Comparison of ENCODE assay signal across 8 cellular contexts in genomic region chr15:59372352-59373211, GRCh38. TPM values are rescaled to one million over a fixed set of nuclear protein-coding genes. Genes with fewer than 3 reads are reported as not detected.
DNase-seq lines count a peak whose midpoint lies in the region; ATAC-seq, FAIRE-seq and TF ChIP-seq lines count a peak whose summit lies in the region.

MYO1E (minus strand) TSS chr15:59372871; CDS start chr15:59372500, 371 bp downstream.

- H3K79me2 ChIP-seq in GM23248 (ENCODE audit: insufficient read depth) (peaks cover 65% of the 10 kb centered on the region), GM12878 (ENCODE audit: control insufficient read depth, insufficient read depth, low read length) (peaks cover 68% of the 10 kb centered on the region), hepatocyte (peaks cover 40% of the 10 kb centered on the region)

- WGBS in GM23248 (ENCODE audit: low coverage in 1 of 2, low lambda C conversion rate in 2 of 2, missing lambda C conversion rate in 2 of 2), 2 experiments = 0 to 1% methylated on average over 64 to 72 of the region's 74 CpGs
- WGBS in GM12878 (ENCODE audit: insufficient coverage, insufficient replicate concordance, low lambda C conversion rate, missing lambda C conversion rate) = 1% methylated on average over 68 of the region's 74 CpGs
- WGBS in hepatocyte (ENCODE audit: low lambda C conversion rate, missing lambda C conversion rate) = under 1% methylated on average over 57 of the region's 74 CpGs

- FAIRE-seq in GM12878 (lab: Jason Lieb, UNC) = no peak

- POLR2A ChIA-PET in GM12878 (lab: Charles Lee) = interaction anchor here (0.6 to 1.2 kb wide), 7 partner anchors 10 to 96 kb away, joined by 3 to 8 read pairs (median 3); no protein-coding TSS in a partner anchor

- H3K4me2 ChIP-seq in GM23248 (ENCODE audit: unreplicated experiment) = peak within 1 kb of the TSS; percentile 80
- peak within 1 kb of the TSS; percentile 91 for H3K4me2 ChIP-seq in GM12878 (ENCODE audit: control insufficient read depth, insufficient read depth)
- peak within 1 kb of the TSS; percentile 81 for H3K4me2 ChIP-seq in hepatocyte

- H3K9ac ChIP-seq in GM23248 (peak within 1 kb of the TSS; percentile 78), GM12878 (ENCODE audit: control insufficient read depth, insufficient read depth, low read length) (peak within 1 kb of the TSS; percentile 95)

- BruUV-seq in GM12878 (replicated peaks; lab: Mats Ljungman, UMichigan) = TSS peak; percentile 81

- TF ChIP-seq RAD21 in GM12878 (IDR thresholded peaks at IDR 0.05; ENCODE audit: insufficient read depth, low read depth, low read length) = no peak

- intact Hi-C loops in GM12878 (cut with micrococcal nuclease; ENCODE audit: unreplicated experiment) (loop anchor here (2.0 kb wide), 1 partner anchor 40 kb away; no protein-coding TSS in a partner anchor), posterior vena cava (cut with DNase I) (loop anchor here in 1 of 2 donors (10.0 kb wide), 1 partner anchor 58 kb away; no protein-coding TSS in a partner anchor)

- peaks cover 20% of the 10 kb centered on the region; the same call in 1 of the 2 replicates for H3F3A ChIP-seq in GM23248 (ENCODE audit: insufficient read depth)

- H4K20me1 ChIP-seq in GM23248 (ENCODE audit: insufficient read depth) (no peaks in the 10 kb centered on the region), GM12878 (ENCODE audit: control insufficient read depth, insufficient read depth) (no peaks in the 10 kb centered on the region), hepatocyte (ENCODE audit: insufficient read depth, poor library complexity, severe bottlenecking) (peaks cover 3% of the 10 kb centered on the region)

- H3K4me3 ChIP-seq in GM23248 (peak within 1 kb of the TSS; percentile 85), SJCRH30 (peak within 1 kb of the TSS; percentile 80), GM12878 (peak within 1 kb of the TSS; percentile 75), hepatocyte (peak within 1 kb of the TSS; percentile 85)

- SMC1A ChIA-PET in GM12878 (lab: Charles Lee; ENCODE audit: uncharacterized antibody, unreplicated experiment) = interaction anchor here (0.6 to 1.3 kb wide), 11 partner anchors 11 to 638 kb away, joined by 3 to 6 read pairs (median 3); no protein-coding TSS in a partner anchor

- H3K27me3 ChIP-seq in GM23248 (replicated peaks; ENCODE audit: insufficient read depth) (no peaks in the 10 kb centered on the region), SJCRH30 (no peaks in the 10 kb centered on the region), GM12878 (replicated peaks in 1 of 2; ENCODE audit: control insufficient read depth in 2 of 2, insufficient read depth in 2 of 2, low read length in 1 of 2) (no peaks in the 10 kb centered on the region), hepatocyte (no peaks in the 10 kb centered on the region)

- H3K9me2 ChIP-seq in GM23248 (ENCODE audit: insufficient read depth) (no peaks in the 10 kb centered on the region), hepatocyte (replicated peaks; ENCODE audit: insufficient read depth) (no peaks in the 10 kb centered on the region)

- peak; percentile 88 for TF ChIP-seq POLR2A in GM12878 (IDR thresholded peaks at IDR 0.05; ENCODE audit: low read depth, low read length)

- H3K36me3 ChIP-seq in GM23248 (ENCODE audit: low read depth) = no peaks in the 10 kb centered on the region
- H3K36me3 ChIP-seq in SJCRH30 = peaks cover 5% of the 10 kb centered on the region
- H3K36me3 ChIP-seq in GM12878 (ENCODE audit: control insufficient read depth in 2 of 2, insufficient read depth in 2 of 2, low read length in 1 of 2) = no peaks in the 10 kb centered on the region
- H3K36me3 ChIP-seq in hepatocyte (replicated peaks; ENCODE audit: insufficient read depth, low read depth) = no peaks in the 10 kb centered on the region

- TF ChIP-seq EP300 in GM12878 (IDR thresholded peaks at IDR 0.05; ENCODE audit: borderline replicate concordance in 1 of 2, control insufficient read depth in 1 of 2, low read depth in 2 of 2, low read length in 2 of 2) = no peak

- RAD21 ChIA-PET in GM12878 (lab: Charles Lee; ENCODE audit: unreplicated experiment) = interaction anchor here (0.7 to 4.9 kb wide), 9 partner anchors 26 to 392 kb away, joined by 3 to 20 read pairs (median 6); no protein-coding TSS in a partner anchor

- ATAC-seq in GM12878 = peak; percentile 76

- H2AFZ ChIP-seq in GM23248 (peak within 1 kb of the TSS; percentile 76), GM12878 (ENCODE audit: control insufficient read depth, low read depth, low read length) (peak within 1 kb of the TSS; percentile 85), hepatocyte (peak within 1 kb of the TSS; percentile 71)

- CTCF ChIA-PET in GM12878 (lab: Yijun Ruan, JAX) = interaction anchor here (0.6 to 2.6 kb wide), 4 partner anchors 27 to 125 kb away, joined by 4 to 9 read pairs (median 4); no protein-coding TSS in a partner anchor

- H3K9me3 ChIP-seq in GM23248 (ENCODE audit: low read depth) = no peaks in the 10 kb centered on the region
- H3K9me3 ChIP-seq in SJCRH30 (replicated peaks) = no peaks in the 10 kb centered on the region
- H3K9me3 ChIP-seq in GM12878 (replicated peaks; ENCODE audit: control insufficient read depth, insufficient read depth, low read length) = no peaks in the 10 kb centered on the region
- H3K9me3 ChIP-seq in hepatocyte (ENCODE audit: low read depth) = no peaks in the 10 kb centered on the region

- in situ Hi-C loops in G401 (cut with HindIII; ENCODE audit: low sequenced_read_pairs) = no loop called here
- in situ Hi-C loops in GM23248 (cut with MboI) = no loop called here
- in situ Hi-C loops in GM12878 (cut with MboI) = no loop called here

- peak; percentile 87 for DNase-seq in G401 (ENCODE audit: low spot score)
- DNase-seq in GM23248 = peak; percentile 97
- peak; percentile 98 for DNase-seq in M059J (ENCODE audit: low read depth)
- peak; percentile 94 to 98 for DNase-seq in SJCRH30
- peak; percentile 72 for DNase-seq in GM12878 (ENCODE audit: low read depth, low spot score)
- peak; percentile 95 for DNase-seq in hepatocyte (ENCODE audit: low spot score)
- peak; percentile 94 for DNase-seq in posterior vena cava (ENCODE audit: low spot score)
- no peak for DNase-seq in stimulated activated naive CD4-positive, alpha-beta T cell treated with Interleukin-2 at 50 U/mL for 16 hours (lab: John Stamatoyannopoulos, UW)

- TF ChIP-seq CTCF in GM12878 (IDR thresholded peaks at IDR 0.05 in 2 of 3, conservative IDR thresholded peaks at IDR 0.05 in 1 of 3; ENCODE audit: control insufficient read depth in 2 of 3, extremely low read depth in 1 of 3, insufficient read depth in 1 of 3, low read depth in 3 of 3, low read length in 3 of 3) (no peak), hepatocyte (IDR thresholded peaks at IDR 0.05; ENCODE audit: poor library complexity) (no peak)

- H3K4me1 ChIP-seq in GM23248 (ENCODE audit: insufficient read depth) (peaks cover 15% of the 10 kb centered on the region), SJCRH30 (peaks cover 9% of the 10 kb centered on the region), GM12878 (ENCODE audit: control insufficient read depth, insufficient read depth, low read length) (peaks cover 3% of the 10 kb centered on the region), hepatocyte (ENCODE audit: insufficient read depth) (no peaks in the 10 kb centered on the region)

- peak within 1 kb of the TSS; percentile 57 for H3K27ac ChIP-seq in GM23248
- H3K27ac ChIP-seq in SJCRH30 = peak within 1 kb of the TSS; percentile 72
- peak within 1 kb of the TSS; percentile 95 for H3K27ac ChIP-seq in GM12878 (ENCODE audit: control insufficient read depth, insufficient read depth)
- peak within 1 kb of the TSS; percentile 83 for H3K27ac ChIP-seq in hepatocyte

TF ChIP-seq in GM12878, 131 proteins besides CTCF, POLR2A, EP300 and RAD21 (continues in another document):
- TF ChIP-seq NR2C2 (IDR thresholded peaks at IDR 0.05; ENCODE audit: borderline replicate concordance, control insufficient read depth, insufficient read length, low read depth) (no peak), RUNX3 (IDR thresholded peaks at IDR 0.05; ENCODE audit: low read length) (peak; percentile 13; the same call in 1 of the 2 replicates), CHD2 (IDR thresholded peaks at IDR 0.05; ENCODE audit: borderline replicate concordance, low read depth, low read length) (no peak), MTA3 (IDR thresholded peaks at IDR 0.05; ENCODE audit: borderline replicate concordance, low read length) (peak; percentile 78; the same call in 1 of the 2 replicates), CREM (IDR thresholded peaks at IDR 0.05; ENCODE audit: low read depth) (no peak)

RNA-seq across cellular contexts. Expression of gene MYO1E, which starts in this region (rescaled TPM):
- 3.6 and 16.9 TPM in 2 replicates for total RNA-seq in G401 (2014; rRNA removed; shearing (Covaris generic))
- total RNA-seq in GM23248 (2014; rRNA removed; shearing (Covaris generic)) = 155 and 224 TPM in 2 replicates
- polyA plus RNA-seq in GM23248 (2016; fragmentation: Nextera tagmentation; extraction: Ambion mirVana) = 190 and 201 TPM in 2 replicates
- total RNA-seq in M059J (2014; rRNA removed; shearing (Covaris generic)) = 131 and 141 TPM in 2 replicates
- total RNA-seq in SJCRH30 (2014; rRNA removed; shearing (Covaris generic)) = 116 and 176 TPM in 2 replicates
- total RNA-seq in GM12878 (2013; cell fraction: nucleolus; rRNA removed) = 732 and 834 TPM in 2 replicates
- total RNA-seq in GM12878 (2014; rRNA removed) = 55.9 and 59.3 TPM in 2 replicates
- total RNA-seq in GM12878 (2014; rRNA removed; fragmentation: Illumina TruSeq; extraction: Trizol) = 70.5 and 76.5 TPM in 2 replicates
- total RNA-seq in GM12878 (2021) = 256 and 266 TPM in 2 replicates
- polyA plus RNA-seq in GM12878 (2011; ENCODE audit: low read depth) = 15.6 TPM
- polyA plus RNA-seq in GM12878 (2011; rRNA removed) = 33.3 and 68.3 TPM in 2 replicates
- 16.2 and 18.4 TPM in 2 replicates for polyA plus RNA-seq in GM12878 (2011; cell fraction: cytosol; rRNA removed)
- polyA plus RNA-seq in GM12878 (2011; cell fraction: nucleus; rRNA removed) = 21.3 TPM in 2 replicates
- 92.0 and 138 TPM in 2 replicates for polyA plus RNA-seq in GM12878 (2012)
- polyA plus RNA-seq in GM12878 (2014; fragmentation: Illumina TruSeq; extraction: Trizol) = 77.9 and 93.5 TPM in 2 replicates
- 10 to 100 TPM; 10.3 to 27.5 TPM for polyA plus RNA-seq in GM12878 (2014; fragmentation: Nextera tagmentation; extraction: Ambion mirVana)
- polyA plus RNA-seq in GM12878 (2014; rRNA removed) = 43.7 and 46.9 TPM in 2 replicates
- 100 to 1,000 TPM; 189 to 191 TPM for polyA plus RNA-seq in GM12878 (2016; fragmentation: Nextera tagmentation; extraction: Ambion mirVana)
- polyA minus RNA-seq in GM12878 (2011; rRNA and poly(A)+ RNA removed) = 25.2 and 53.3 TPM in 2 replicates
- polyA minus RNA-seq in GM12878 (2011; cell fraction: cytosol; rRNA and poly(A)+ RNA removed) = 11.1 TPM in 2 replicates
- 42.3 and 48.9 TPM in 2 replicates for polyA minus RNA-seq in GM12878 (2011; cell fraction: nucleus; rRNA and poly(A)+ RNA removed)
- total RNA-seq in hepatocyte = 98.2 and 111 TPM in 2 replicates
- 107 and 129 TPM in 2 replicates for polyA plus RNA-seq in hepatocyte
- 100 to 1,000 TPM; 113 to 193 TPM for total RNA-seq in posterior vena cava
